ENCODE assay signal across 1 cellular context in genomic region chr1:183363967-183364366, GRCh38.
TF ChIP-seq lines count a peak whose summit lies in the region.

No MANE protein-coding gene starts in this region.

TF ChIP-seq in IMR-90, 13 proteins besides CTCF, POLR2A, EP300 and RAD21 (continued from another document):
- no peak for TF ChIP-seq CHD1 (IDR thresholded peaks at IDR 0.05; ENCODE audit: low read depth, low read length)
- TF ChIP-seq, protein P1, sequence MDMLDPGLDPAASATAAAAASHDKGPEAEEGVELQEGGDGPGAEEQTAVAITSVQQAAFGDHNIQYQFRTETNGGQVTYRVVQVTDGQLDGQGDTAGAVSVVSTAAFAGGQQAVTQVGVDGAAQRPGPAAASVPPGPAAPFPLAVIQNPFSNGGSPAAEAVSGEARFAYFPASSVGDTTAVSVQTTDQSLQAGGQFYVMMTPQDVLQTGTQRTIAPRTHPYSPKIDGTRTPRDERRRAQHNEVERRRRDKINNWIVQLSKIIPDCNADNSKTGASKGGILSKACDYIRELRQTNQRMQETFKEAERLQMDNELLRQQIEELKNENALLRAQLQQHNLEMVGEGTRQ (IDR thresholded peaks at IDR 0.05; ENCODE audit: low read depth, low read length), result no peak
